ENCODE assay signal across 17 cellular contexts in the genomic region with DNA sequence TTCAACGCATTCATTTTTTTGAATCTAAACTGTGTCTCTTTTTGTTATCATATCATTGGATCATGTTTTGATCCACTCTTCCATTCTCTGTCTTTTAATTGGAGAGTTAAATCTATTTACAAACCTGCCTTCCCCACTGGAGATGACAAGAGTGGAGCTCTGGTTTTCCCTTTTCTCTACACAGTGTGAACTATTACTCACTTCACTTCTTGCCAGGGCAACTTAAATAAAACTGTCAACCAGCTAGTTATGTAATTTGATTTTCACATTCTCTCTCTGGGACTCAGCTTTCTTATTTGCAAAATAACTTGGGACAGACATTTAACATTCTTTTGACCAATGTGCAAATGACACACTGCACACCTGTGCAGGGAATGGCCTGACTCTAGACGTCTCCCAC.
"Had no signal": no experiment of that assay in that cellular context is flagged by ENCODE, and none has a peak within 500 bp of the region (broad histone marks: within the 10 kb centered on the region; RNA-seq: fewer than 3 reads in every experiment).

No MANE protein-coding gene starts in this region.

- ATAC-seq: PC-3, Right ventricle myocardium inferior, SK-N-SH treated with all-trans-retinoic acid at 6 μM for 48 hours had no signal

- H3K27me3 ChIP-seq: MG63, Peyer's patch, SJCRH30 had no signal

- H3K9me3 ChIP-seq: MG63, Peyer's patch, SJCRH30 had no signal

- H3K4me1 ChIP-seq: Peyer's patch had no signal

- H3K4me3 ChIP-seq: MG63, Peyer's patch, SJCRH30 had no signal

- H3K27ac ChIP-seq: Peyer's patch, SJCRH30 had no signal

- DNase-seq: IMR-90; Karpas-422; KG1; MG63; NCI-H1417 treated with DMSO at 0.1 percent for 48 hours; NCI-H1930; NCI-H2081; NCI-H2107; NCI-H510A treated with DMSO at 0.1 percent for 48 hours; NCI-H526; NK-92 treated with Interleukin-12 subunit alpha and Interleukin-12 subunit beta, amount 100 ng/mL, for 24 hours; Peyer's patch; T-helper 1 cell had no signal

- H3K36me3 ChIP-seq: MG63, Peyer's patch, SJCRH30 had no signal
